ENCODE assay signal across 8 cellular contexts in genomic region chr17:28895794-28896447, GRCh38. TPM values are rescaled to one million over a fixed set of nuclear protein-coding genes. Genes with fewer than 3 reads are reported as not detected.
DNase-seq lines count a peak whose midpoint lies in the region; ATAC-seq and TF ChIP-seq lines count a peak whose summit lies in the region.
"Had no signal": no experiment of that assay in that cellular context is flagged by ENCODE, and none has a peak within 500 bp of the region (broad histone marks: within the 10 kb centered on the region; RNA-seq: fewer than 3 reads in every experiment).

No MANE protein-coding gene starts in this region.

- peaks cover 82% of the 10 kb centered on the region for H3K4me1 Mint-ChIP-seq in activated B cell treated with CpG ODN at 0.5 μM for 24 hours

- WGBS in right cardiac atrium = 50% methylated on average over 3 of the region's 3 CpGs
- 36 to 62% (median 45%) methylated on average over 3 of the region's 3 CpGs for WGBS in spleen, 5 donors

- H3K27ac ChIP-seq in HEK293 (ENCODE audit: extremely low read depth, low read depth, low read length) (no peak overlapping the region), right cardiac atrium (ENCODE audit: low read length) (peak overlapping the region; percentile 22), spleen (peak overlapping the region; percentile 95 to 99 (median 98))

- ATAC-seq in activated B cell treated with CpG ODN at 0.5 μM for 24 hours (ENCODE audit: low read depth) (no peak), right cardiac atrium (no peak), HG02610 (IDR thresholded peaks at IDR 0.05; ENCODE audit: unreplicated experiment) (no peak)

- H3K27me3 Mint-ChIP-seq in activated B cell treated with CpG ODN at 0.5 μM for 24 hours = no peaks in the 10 kb centered on the region

- intact Hi-C loops in activated B cell treated with CpG ODN at 0.5 μM for 24 hours (cut with micrococcal nuclease) = no loop called here
- intact Hi-C loops in right cardiac atrium (cut with DNase I) = loop anchor here in 2 of 4 donors (5.0 to 10.0 kb wide), 2 partner anchors 54 to 131 kb away; partner anchors contain the start of gene FAM222B (in 1 of the 2)
- intact Hi-C loops in spleen (cut with DNase I; ENCODE audit: low total_unique reads) = no loop called here

- H3K36me3 ChIP-seq in HEK293 (ENCODE audit: control insufficient read depth in 2 of 2, insufficient read depth in 1 of 2, low read length in 2 of 2) (peaks cover 0 to 16% of the 10 kb centered on the region in 2 experiments; a peak in 2 of 3 replicates), spleen (peaks cover 0 to 16% (median 2%) of the 10 kb centered on the region in 6 donors)

- CTCF ChIA-PET in HEK293 (lab: Yijun Ruan, JAX) (interaction anchor here (0.7 to 18.6 kb wide), 6 partner anchors 16 to 168 kb away, joined by 3 to 142 read pairs (median 3); partner anchors contain the start of genes NEK8 and TLCD1), activated B cell treated with CpG ODN at 0.5 μM for 24 hours (lab: Charles Lee) (interaction anchor here (1.1 to 10.4 kb wide), 5 partner anchors 47 to 169 kb away, joined by 3 to 90 read pairs (median 11); partner anchors contain the start of genes FAM222B and TLCD1)

- H3K36me3 Mint-ChIP-seq in activated B cell treated with CpG ODN at 0.5 μM for 24 hours (ENCODE audit: low read depth) = peaks cover 55% of the 10 kb centered on the region

- peak overlapping the region; percentile 96 for H3K4me3 Mint-ChIP-seq in activated B cell treated with CpG ODN at 0.5 μM for 24 hours

- H3K27me3 ChIP-seq in right cardiac atrium (ENCODE audit: control insufficient read depth, insufficient read depth) (no peaks in the 10 kb centered on the region), spleen (replicated peaks in 1 of 7) (no peaks in the 10 kb centered on the region)

- TF ChIP-seq CTCF in HEK293 (tag by site-specific recombination; IDR thresholded peaks at IDR 0.05) (no peak), activated B cell treated with CpG ODN at 0.5 μM for 24 hours (IDR thresholded peaks at IDR 0.05) (no peak), spleen (IDR thresholded peaks at IDR 0.05 in 8 of 11, conservative IDR thresholded peaks at IDR 0.05 in 3 of 11) (no peak)

- POLR2A ChIA-PET in HEK293 (lab: Yijun Ruan, JAX) (interaction anchor here (1.1 to 2.6 kb wide), 4 partner anchors 11 to 185 kb away, joined by 3 to 12 read pairs (median 8); partner anchors contain the start of genes PHF12 and PROCA1), activated B cell treated with CpG ODN at 0.5 μM for 24 hours (lab: Charles Lee) (interaction anchor here (0.6 to 8.1 kb wide), 13 partner anchors 8 to 185 kb away, joined by 3 to 81 read pairs (median 11); partner anchors contain the start of genes ERAL1, NEK8, PHF12 and TLCD1)

- peak overlapping the region; percentile 88; the same call in 1 of the 2 replicates for H3K4me3 ChIP-seq in HEK293 (ENCODE audit: low read depth, low read length)
- H3K4me3 ChIP-seq in right cardiac atrium (ENCODE audit: low read length) = peak overlapping the region; percentile 66
- peak overlapping the region; percentile 81 to 97 (median 90) for H3K4me3 ChIP-seq in spleen

- H3K4me1 ChIP-seq in HEK293 (ENCODE audit: control insufficient read depth, insufficient read depth, low read length) (peaks cover 9% of the 10 kb centered on the region; the same call in 1 of the 2 replicates), right cardiac atrium (ENCODE audit: control insufficient read depth, insufficient read depth, low read length) (peaks cover 12% of the 10 kb centered on the region), spleen (peaks cover 62 to 94% (median 85%) of the 10 kb centered on the region in 6 donors)

- DNase-seq in activated B cell treated with CpG ODN at 0.5 μM for 24 hours (no peak), right cardiac atrium (no peak), spleen (peak; percentile 77), amniotic stem cell (lab: John Stamatoyannopoulos, UW) (no peak)
- DNase-seq in central memory CD4-positive, alpha-beta T cell = no peak

- H3K9me3 Mint-ChIP-seq in activated B cell treated with CpG ODN at 0.5 μM for 24 hours = no peaks in the 10 kb centered on the region

- H3K9me3 ChIP-seq in HEK293 (ENCODE audit: control insufficient read depth, insufficient read depth, low read depth, low read length) (no peaks in the 10 kb centered on the region), right cardiac atrium (ENCODE audit: control insufficient read depth, low read length) (no peaks in the 10 kb centered on the region), spleen (no peaks in the 10 kb centered on the region)
- H3K9me3 ChIP-seq: mucosa of descending colon had no signal

- peak overlapping the region; percentile 86 for H3K27ac Mint-ChIP-seq in activated B cell treated with CpG ODN at 0.5 μM for 24 hours

- TF ChIP-seq POLR2A in spleen (IDR thresholded peaks at IDR 0.05) = no peak

TF ChIP-seq in HEK293, 187 proteins besides CTCF, POLR2A, EP300 and RAD21:
- TF ChIP-seq ZNF311 (tag by site-specific recombination; IDR thresholded peaks at IDR 0.05; ENCODE audit: borderline replicate concordance) (no peak), SCRT2 (tag by site-specific recombination; IDR thresholded peaks at IDR 0.05) (peak; percentile 36; the same call in 1 of the 2 replicates), ZNF211 (tag by site-specific recombination; IDR thresholded peaks at IDR 0.05; ENCODE audit: low read depth) (no peak), PATZ1 (tag by site-specific recombination; IDR thresholded peaks at IDR 0.05) (0 out of 2 replicates have a peak, but pooled peaks have one; percentile 37), HOXD13 (CRISPR knock-in tag; IDR thresholded peaks at IDR 0.05; ENCODE audit: borderline replicate concordance) (no peak), ZBTB1 (tag by site-specific recombination; IDR thresholded peaks at IDR 0.05) (no peak), ZNF600 (tag by site-specific recombination; IDR thresholded peaks at IDR 0.05) (no peak)
TF ChIP-seq in HEK293: peak in this region for 2.

RNA-seq across cellular contexts. Expression of gene FLOT2, which starts 1.6 kb away (rescaled TPM):
- total RNA-seq in activated B cell treated with CpG ODN at 0.5 μM for 24 hours (303 and 321 TPM in 2 replicates), right cardiac atrium (10 to 100 TPM; 70.5 to 89.4 (median 79.4) TPM), spleen (100 to 1,000 TPM; 133 to 259 (median 202) TPM)
- polyA plus RNA-seq in right cardiac atrium (45.1 TPM), spleen (100 to 1,000 TPM in 1 of 3 donors, 10 to 100 TPM in 2; 80.8 to 119 (median 92.8) TPM)

RNA-seq across cellular contexts. Expression of gene DHRS13, which starts 7.0 kb away (rescaled TPM):
- total RNA-seq in activated B cell treated with CpG ODN at 0.5 μM for 24 hours = 32.0 and 39.6 TPM in 2 replicates
- 1 to 10 TPM; 2.1 to 3.3 (median 2.5) TPM for total RNA-seq in right cardiac atrium
- 2.3 TPM for polyA plus RNA-seq in right cardiac atrium
- 10 to 100 TPM; 14.7 to 51.2 (median 21.2) TPM for total RNA-seq in spleen
- polyA plus RNA-seq in spleen = 10 to 100 TPM; 12.2 to 12.6 (median 12.6) TPM

RNA-seq across cellular contexts. Expression of gene ERAL1, which starts 41.1 kb away (rescaled TPM):
- total RNA-seq in activated B cell treated with CpG ODN at 0.5 μM for 24 hours (47.6 and 49.2 TPM in 2 replicates), right cardiac atrium (10 to 100 TPM; 25.9 to 30.1 (median 28.3) TPM), spleen (10 to 100 TPM; 28.4 to 51.9 (median 38.8) TPM)
- polyA plus RNA-seq in right cardiac atrium (29.3 TPM), spleen (10 to 100 TPM; 31.2 to 39.7 (median 38.6) TPM)

RNA-seq across cellular contexts. Expression of gene FAM222B, which starts 53.3 kb away (rescaled TPM):
- total RNA-seq in activated B cell treated with CpG ODN at 0.5 μM for 24 hours (15.6 and 16.0 TPM in 2 replicates), right cardiac atrium (10 to 100 TPM; 15.3 to 19.6 (median 18.6) TPM), spleen (10 to 100 TPM; 11.6 to 23.6 (median 17.5) TPM)
- polyA plus RNA-seq in right cardiac atrium (11.9 TPM), spleen (1 to 10 TPM; 2.9 to 5.3 (median 3.0) TPM)

RNA-seq across cellular contexts. Expression of gene PHF12, which starts 55.4 kb away (rescaled TPM):
- total RNA-seq in activated B cell treated with CpG ODN at 0.5 μM for 24 hours (89.2 and 96.5 TPM in 2 replicates), right cardiac atrium (10 to 100 TPM; 20.8 to 25.4 (median 24.2) TPM), spleen (100 to 1,000 TPM in 2 of 7 donors, 10 to 100 TPM in 5; 65.9 to 118 (median 84.9) TPM)
- polyA plus RNA-seq in right cardiac atrium (10.8 TPM), spleen (10 to 100 TPM; 16.2 to 22.0 (median 20.0) TPM)
